In the genomic region with DNA sequence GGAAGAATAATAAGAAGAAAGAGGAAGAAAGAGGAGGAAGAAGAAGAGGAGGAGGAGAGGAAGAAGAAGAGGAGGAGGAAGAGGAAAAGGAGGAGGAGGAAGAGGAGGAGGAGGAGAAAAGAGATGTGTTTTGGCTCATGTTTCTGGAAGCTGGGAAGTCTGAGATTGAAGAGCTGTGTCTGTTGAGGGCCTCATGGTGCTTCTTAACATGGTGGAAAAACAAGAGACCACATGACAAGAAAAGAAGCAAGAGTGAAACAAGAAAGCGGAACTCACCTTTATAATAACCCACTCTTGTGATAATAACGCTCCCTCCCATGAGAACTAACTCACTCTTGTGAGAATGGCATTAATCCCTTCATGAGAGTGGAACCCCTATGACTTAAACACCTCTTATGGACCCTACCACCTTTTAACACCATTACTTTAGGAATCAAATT, we compare ENCODE assay signal across 17 cellular contexts. TPM values are rescaled to one million over a fixed set of nuclear protein-coding genes. Genes with fewer than 3 reads are reported as not detected.
A peak's percentile ranks its signal among the peaks of the same experiment; 100 is the strongest.
DNase-seq lines count a peak whose midpoint lies in the region; ATAC-seq, FAIRE-seq and TF ChIP-seq lines count a peak whose summit lies in the region.
"Had no signal": no experiment of that assay in that cellular context is flagged by ENCODE, and none has a peak within 500 bp of the region (broad histone marks: within the 10 kb centered on the region; RNA-seq: fewer than 3 reads in every experiment).

No MANE protein-coding gene starts in this region.

- TF ChIP-seq CTCF in OCI-LY7 (conservative IDR thresholded peaks at IDR 0.05; ENCODE audit: low read length) (no peak), suprapubic skin (IDR thresholded peaks at IDR 0.05) (no peak), prostate gland (IDR thresholded peaks at IDR 0.05) (no peak)

- H2AFZ ChIP-seq in OCI-LY7 (ENCODE audit: low read length) = peak overlapping the region; percentile 88

- H3K27ac ChIP-seq in OCI-LY7 (ENCODE audit: low read depth, low read length, poor library complexity, severe bottlenecking) (peak overlapping the region; percentile 58), suprapubic skin (no peak overlapping the region), prostate gland (no peak overlapping the region)
- H3K27ac ChIP-seq: cardiac muscle cell, heart right ventricle, ovary had no signal

- CTCF ChIA-PET in OCI-LY7 (lab: Charles Lee; ENCODE audit: unreplicated experiment) = no interaction called here

- POLR2A ChIA-PET in OCI-LY7 (lab: Charles Lee) = interaction anchor here (0.6 to 2.2 kb wide), 5 partner anchors 12 to 1268 kb away, joined by 3 to 5 read pairs (median 4); no protein-coding TSS in a partner anchor

- H3K9me2 ChIP-seq in OCI-LY7 (ENCODE audit: insufficient read depth, low read length) = no peaks in the 10 kb centered on the region

- H3K4me3 ChIP-seq in OCI-LY7 (ENCODE audit: low read depth, low read length, poor library complexity, severe bottlenecking) = no peak overlapping the region
- no peak overlapping the region for H3K4me3 ChIP-seq in suprapubic skin
- no peak overlapping the region for H3K4me3 ChIP-seq in prostate gland
- H3K4me3 ChIP-seq: cardiac muscle cell, heart right ventricle, ovary had no signal

- H3K4me1 ChIP-seq in OCI-LY7 (ENCODE audit: insufficient read depth, low read length, poor library complexity, severe bottlenecking) (peaks cover 22% of the 10 kb centered on the region), suprapubic skin (peaks cover 4% of the 10 kb centered on the region), prostate gland (replicated peaks) (no peaks in the 10 kb centered on the region)
- H3K4me1 ChIP-seq: BE2C had no signal

- 94% methylated on average over 2 of the region's 2 CpGs for WGBS in suprapubic skin
- WGBS in prostate gland = 91% methylated on average over 2 of the region's 2 CpGs

- DNase-seq in GM18507 (ENCODE audit: extremely low spot score, insufficient read length, low read depth) (no peak), OCI-LY7 (ENCODE audit: low spot score) (peak; percentile 73), suprapubic skin (ENCODE audit: low spot score in 2 of 2) (no peak), prostate gland (ENCODE audit: low spot score) (no peak), CD1c-positive myeloid dendritic cell (ENCODE audit: extremely low spot score) (no peak), SHP77 (lab: John Stamatoyannopoulos, UW) (no peak)
- DNase-seq: activated CD4-positive, alpha-beta T cell treated with anti-CD3 and anti-CD28 coated beads for 4 hours; activated gamma-delta T cell; BE2C; heart right ventricle; NCI-H1048; NCI-H524; ovary; stimulated activated CD4-positive, alpha-beta T cell treated with anti-CD3 and anti-CD28 coated beads, Interleukin-15, amount 100 ng/mL, for 24 hours had no signal

- peak; percentile 34 for ATAC-seq in GM21367 (IDR thresholded peaks at IDR 0.05; ENCODE audit: unreplicated experiment)
- peak; percentile 68 for ATAC-seq in HG03025 (IDR thresholded peaks at IDR 0.05; ENCODE audit: low FRiP score, unreplicated experiment)
- ATAC-seq: heart right ventricle had no signal

- H3K36me3 ChIP-seq in OCI-LY7 (ENCODE audit: insufficient read depth, low read length) (no peaks in the 10 kb centered on the region), suprapubic skin (no peaks in the 10 kb centered on the region), prostate gland (no peaks in the 10 kb centered on the region)
- H3K36me3 ChIP-seq: BE2C, cardiac muscle cell, heart right ventricle, ovary had no signal

- H3K27me3 ChIP-seq in suprapubic skin = peaks cover 9% of the 10 kb centered on the region
- no peaks in the 10 kb centered on the region for H3K27me3 ChIP-seq in prostate gland (replicated peaks; ENCODE audit: insufficient read depth)
- H3K27me3 ChIP-seq: cardiac muscle cell, ovary had no signal

- H3K79me2 ChIP-seq in OCI-LY7 (ENCODE audit: insufficient read depth, low read depth, low read length) = no peaks in the 10 kb centered on the region

- BruUV-seq in OCI-LY7 (replicated peaks; lab: Mats Ljungman, UMichigan) = no TSS peak

- H3K9me3 ChIP-seq in OCI-LY7 (ENCODE audit: low read length) = no peaks in the 10 kb centered on the region
- H3K9me3 ChIP-seq in suprapubic skin = no peaks in the 10 kb centered on the region
- no peaks in the 10 kb centered on the region for H3K9me3 ChIP-seq in prostate gland
- H3K9me3 ChIP-seq: BE2C, ovary had no signal

- peak; percentile 90 for FAIRE-seq in GM18507 (lab: Jason Lieb, UNC)

- H4K20me1 ChIP-seq in OCI-LY7 (ENCODE audit: insufficient read depth, low read length) = no peaks in the 10 kb centered on the region

- peak overlapping the region; percentile 51 for H3K4me2 ChIP-seq in OCI-LY7 (ENCODE audit: low read length)

- intact Hi-C loops in OCI-LY7 (cut with micrococcal nuclease; ENCODE audit: unreplicated experiment) = loop anchor here (10.0 kb wide), 1 partner anchor 633 kb away; no protein-coding TSS in a partner anchor
- intact Hi-C loops in prostate gland (cut with DNase I) = no loop called here

- TF ChIP-seq EP300 in suprapubic skin (IDR thresholded peaks at IDR 0.05) = no peak

- TF ChIP-seq POLR2A in suprapubic skin (IDR thresholded peaks at IDR 0.05) (no peak), prostate gland (IDR thresholded peaks at IDR 0.05) (no peak)

RNA-seq across cellular contexts. Expression of gene RANBP6, which starts 36.1 kb away (rescaled TPM):
- 23.9 and 28.4 TPM in 2 replicates for total RNA-seq in OCI-LY7 (2014; rRNA removed; shearing (Covaris generic))
- total RNA-seq in OCI-LY7 (2022) = 23.1 and 24.1 TPM in 2 replicates
- total RNA-seq in suprapubic skin = 10 to 100 TPM; 11.7 to 33.9 (median 16.9) TPM
- 10 to 100 TPM; 10.3 to 15.9 TPM for total RNA-seq in prostate gland
